Comparison of ENCODE assay signal across 25 cellular contexts in the genomic region with DNA sequence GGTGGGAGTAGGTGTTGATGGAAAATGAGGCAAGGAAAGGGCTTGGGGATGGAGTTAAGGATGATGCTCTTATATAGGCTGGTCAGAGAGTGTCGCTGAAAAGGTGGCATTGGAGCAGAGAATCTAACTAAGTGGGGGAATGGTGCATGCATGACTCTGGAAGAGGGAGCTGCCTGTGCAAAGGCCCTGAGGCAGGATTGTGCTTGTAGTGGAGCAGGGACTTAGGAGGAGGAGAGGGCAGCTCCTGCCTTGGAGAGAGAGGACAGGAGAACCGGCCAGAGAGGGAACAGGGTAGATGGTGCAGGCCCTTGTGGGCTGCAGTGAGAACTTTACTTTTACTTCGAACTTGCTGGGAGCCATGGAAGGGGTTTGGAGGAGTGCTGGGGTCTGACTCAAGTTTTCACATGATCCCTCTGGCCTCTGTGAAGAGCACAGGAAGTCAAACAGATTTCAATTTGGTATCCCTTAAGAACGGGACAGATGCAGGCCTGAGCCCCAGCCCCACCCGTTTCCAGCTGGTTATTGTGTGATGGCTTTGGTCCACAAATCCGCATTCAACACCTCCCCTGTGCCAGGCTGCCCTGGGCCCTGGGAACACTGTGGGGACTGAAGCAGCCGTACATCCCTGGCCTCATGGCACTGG. TPM values are rescaled to one million over a fixed set of nuclear protein-coding genes. Genes with fewer than 3 reads are reported as not detected.
A peak's percentile ranks its signal among the peaks of the same experiment; 100 is the strongest.
DNase-seq lines count a peak whose midpoint lies in the region; ATAC-seq and TF ChIP-seq lines count a peak whose summit lies in the region.
"Had no signal": no experiment of that assay in that cellular context is flagged by ENCODE, and none has a peak within 500 bp of the region (broad histone marks: within the 10 kb centered on the region; RNA-seq: fewer than 3 reads in every experiment).

No MANE protein-coding gene starts in this region.

- H3K36me3 ChIP-seq in GM23248 (ENCODE audit: low read depth) (no peaks in the 10 kb centered on the region), IMR-90 (ENCODE audit: control insufficient read depth, insufficient read depth, low read length) (peaks cover 14% of the 10 kb centered on the region), neural progenitor cell (no peaks in the 10 kb centered on the region)

- H3K56ac ChIP-seq in IMR-90 (ENCODE audit: extremely low read depth, insufficient read depth, low read length): no peak overlapping the region

- H4K8ac ChIP-seq in IMR-90 (ENCODE audit: low read depth in 2 of 2, low read length in 2 of 2): no peak overlapping the region

- TF ChIP-seq CTCF in IMR-90 (conservative IDR thresholded peaks at IDR 0.05; ENCODE audit: low read depth, low read length) (no peak), endothelial cell (IDR thresholded peaks at IDR 0.05; ENCODE audit: unreplicated experiment) (no peak), neural progenitor cell (IDR thresholded peaks at IDR 0.05) (no peak), GM10248 (IDR thresholded peaks at IDR 0.05; ENCODE audit: control extremely low read depth, extremely low read depth, low read depth, missing control alignments) (no peak)

- H3K4me2 ChIP-seq in GM23248 (ENCODE audit: unreplicated experiment) (no peak overlapping the region), IMR-90 (ENCODE audit: low read depth, low read length) (no peak overlapping the region), neural progenitor cell (no peak overlapping the region)
- H3K4me2 ChIP-seq: SK-N-SH had no signal

- H4K91ac ChIP-seq in IMR-90 (ENCODE audit: insufficient read depth, low read depth, low read length): no peak overlapping the region

- no peaks in the 10 kb centered on the region for H3K9me2 ChIP-seq in GM23248 (ENCODE audit: insufficient read depth)
- H3K9me2 ChIP-seq: SK-N-SH had no signal

- no peak overlapping the region for H2BK120ac ChIP-seq in IMR-90 (ENCODE audit: low read depth, low read length)

- no peak overlapping the region for H2BK15ac ChIP-seq in IMR-90 (ENCODE audit: low read depth, low read length)

- H3K18ac ChIP-seq in IMR-90 (ENCODE audit: low read depth, low read length): no peak overlapping the region

- CTCF ChIA-PET in IMR-90 (lab: Yijun Ruan, JAX): no interaction called here
- CTCF ChIA-PET in GM10248 (lab: Yijun Ruan, JAX): no interaction called here

- no TSS peak for BruUV-seq in IMR-90 (replicated peaks; lab: Mats Ljungman, UMichigan)

- H3K9me3 ChIP-seq in GM23248 (ENCODE audit: low read depth) (no peaks in the 10 kb centered on the region), IMR-90 (ENCODE audit: control insufficient read depth, insufficient read depth, low read length) (no peaks in the 10 kb centered on the region), neural progenitor cell (ENCODE audit: low read depth) (no peaks in the 10 kb centered on the region)
- H3K9me3 ChIP-seq: heart left ventricle, SK-N-SH, spleen had no signal

- H3K36me3 Mint-ChIP-seq in endothelial cell (ENCODE audit: low read depth, unreplicated experiment) (peaks cover 21% of the 10 kb centered on the region), neural progenitor cell (peaks cover 4% of the 10 kb centered on the region)

- peak overlapping the region; percentile 37 for H3K27ac Mint-ChIP-seq in endothelial cell (ENCODE audit: unreplicated experiment)
- H3K27ac Mint-ChIP-seq in neural progenitor cell: peak overlapping the region; percentile 89
- H3K27ac Mint-ChIP-seq: activated CD4-positive, alpha-beta memory T cell treated with anti-CD3 and anti-CD28 coated beads for 36 hours; T-helper 2 cell treated with Interferon-gamma antibody and Interleukin-4, amounts not matched to agents 5 μg/mL and 100 μg/mL, for 36 hours had no signal

- dilution Hi-C loops in IMR-90 (cut with HindIII; ENCODE audit: low sequenced_read_pairs, unreplicated experiment): no loop called here

- no peak for ATAC-seq in IMR-90 (ENCODE audit: low read depth)
- ATAC-seq: heart left ventricle, left cardiac atrium had no signal

- 0 out of 2 replicates have a peak, but pooled peaks cover 2% of the 10 kb centered on the region for H3K4me1 ChIP-seq in GM23248 (ENCODE audit: insufficient read depth)
- no peaks in the 10 kb centered on the region for H3K4me1 ChIP-seq in IMR-90 (ENCODE audit: control insufficient read depth, insufficient read depth, low read length)
- H3K4me1 ChIP-seq in neural progenitor cell: no peaks in the 10 kb centered on the region

- H2AK5ac ChIP-seq in IMR-90 (ENCODE audit: low read depth, low read length): no peak overlapping the region

- WGBS in GM23248 (ENCODE audit: low coverage in 1 of 2, low lambda C conversion rate in 2 of 2, missing lambda C conversion rate in 2 of 2), 2 experiments: 26 to 29% methylated on average over 7 of the region's 7 CpGs
- WGBS in IMR-90 (ENCODE audit: extremely low coverage in 2 of 2, insufficient read length in 1 of 2), 2 experiments: 100% methylated on average over 1 of the region's 7 CpGs; no CpG with 5 or more reads in 1 of the 2 experiments

- intact Hi-C loops in IMR-90 (cut with micrococcal nuclease): no loop called here

- H3K27me3 ChIP-seq in GM23248 (replicated peaks; ENCODE audit: insufficient read depth) (no peaks in the 10 kb centered on the region), IMR-90 (ENCODE audit: control insufficient read depth, insufficient read depth, low read length) (no peaks in the 10 kb centered on the region), neural progenitor cell (no peaks in the 10 kb centered on the region)
- H3K27me3 ChIP-seq: heart left ventricle, spleen had no signal

- H3K9ac ChIP-seq in GM23248 (0 out of 2 replicates have a peak overlapping the region, but pooled peaks have one; percentile 40), IMR-90 (ENCODE audit: low read depth, low read length) (no peak overlapping the region), neural progenitor cell (no peak overlapping the region)
- H3K9ac ChIP-seq: SK-N-SH had no signal

- peaks cover 22% of the 10 kb centered on the region for H3K9me1 ChIP-seq in IMR-90 (ENCODE audit: insufficient read depth, low read length)

- peak overlapping the region; percentile 7 for H2AK9ac ChIP-seq in IMR-90 (replicated peaks; ENCODE audit: low read depth, low read length, poor library complexity)

- no peak for DNase-seq in GM23248
- no peak for DNase-seq in IMR-90
- DNase-seq in endothelial cell (ENCODE audit: low spot score): no peak
- DNase-seq in neural progenitor cell (ENCODE audit: low spot score): no peak
- DNase-seq in activated T-cell treated with anti-CD3 and anti-CD28 coated beads for 4 hours: no peak
- DNase-seq in erythroblast (lab: John Stamatoyannopoulos, UW): no peak
- no peak for DNase-seq in GM10248 (ENCODE audit: extremely low spot score)
- DNase-seq in NCI-H2029 (lab: John Stamatoyannopoulos, UW): no peak
- DNase-seq: activated CD4-positive, alpha-beta memory T cell treated with anti-CD3 and anti-CD28 coated beads for 36 hours; activated T-cell treated with anti-CD3 and anti-CD28 coated beads, Interleukin-2, amount 50 U/mL, for 1 hour; heart left ventricle; left cardiac atrium; mammary epithelial cell; NCI-H1105 treated with DMSO at 0.1 percent for 48 hours; NCI-H2081; NCI-H345; NCI-H748 treated with DMSO at 0.1 percent for 48 hours; retina; SK-N-SH; spleen; stimulated activated CD4-positive, alpha-beta T cell treated with anti-CD3 and anti-CD28 coated beads, Interleukin-4, amount 100 ng/mL, for 1 hour; stimulated activated naive CD4-positive, alpha-beta T cell had no signal

- H3K27me3 Mint-ChIP-seq in endothelial cell (ENCODE audit: unreplicated experiment): peaks cover 6% of the 10 kb centered on the region
- peaks cover 5% of the 10 kb centered on the region for H3K27me3 Mint-ChIP-seq in neural progenitor cell (ENCODE audit: insufficient read depth, low read depth)
- H3K27me3 Mint-ChIP-seq: activated CD4-positive, alpha-beta memory T cell treated with anti-CD3 and anti-CD28 coated beads for 36 hours had no signal

- TF ChIP-seq POLR2A in IMR-90 (IDR thresholded peaks at IDR 0.05; ENCODE audit: low read depth, low read length): no peak
- no peak for TF ChIP-seq POLR2A in erythroblast (IDR thresholded peaks at IDR 0.05; ENCODE audit: low read length)

- no peak for TF ChIP-seq RAD21 in IMR-90 (IDR thresholded peaks at IDR 0.05; ENCODE audit: low read length)

- peaks cover 100% of the 10 kb centered on the region for H3K79me2 ChIP-seq in GM23248 (ENCODE audit: insufficient read depth)
- H3K79me2 ChIP-seq in neural progenitor cell (ENCODE audit: low read depth): peaks cover 70% of the 10 kb centered on the region

- H2AFZ ChIP-seq in GM23248 (no peak overlapping the region), IMR-90 (replicated peaks; ENCODE audit: low read length, poor library complexity) (no peak overlapping the region), neural progenitor cell (replicated peaks) (no peak overlapping the region)

- H3F3A ChIP-seq in GM23248 (ENCODE audit: insufficient read depth) (no peaks in the 10 kb centered on the region), neural progenitor cell (ENCODE audit: low read depth) (no peaks in the 10 kb centered on the region)

- POLR2A ChIA-PET in IMR-90 (lab: Charles Lee; ENCODE audit: unreplicated experiment): no interaction called here
- POLR2A ChIA-PET in GM10248 (lab: Yijun Ruan, JAX): no interaction called here

- H3K27ac ChIP-seq in GM23248 (0 out of 2 replicates have a peak overlapping the region, but pooled peaks have one; percentile 6), IMR-90 (ENCODE audit: insufficient read depth, low read length) (no peak overlapping the region), neural progenitor cell (no peak overlapping the region)
- H3K27ac ChIP-seq: heart left ventricle had no signal

- H2BK20ac ChIP-seq in IMR-90 (ENCODE audit: low read depth, low read length): no peak overlapping the region

- peaks cover 9% of the 10 kb centered on the region for H3K4me1 Mint-ChIP-seq in endothelial cell (ENCODE audit: unreplicated experiment)
- peaks cover 10% of the 10 kb centered on the region for H3K4me1 Mint-ChIP-seq in neural progenitor cell

- H4K20me1 ChIP-seq in GM23248 (ENCODE audit: insufficient read depth) (no peaks in the 10 kb centered on the region; the same call in 1 of the 2 replicates), IMR-90 (ENCODE audit: insufficient read depth, low read length) (peaks cover 63% of the 10 kb centered on the region), neural progenitor cell (ENCODE audit: low read depth) (peaks cover 5% of the 10 kb centered on the region)

- in situ Hi-C loops in GM23248 (cut with MboI): no loop called here
- in situ Hi-C loops in IMR-90 (cut with MboI; ENCODE audit: low sequenced_read_pairs): no loop called here

- H3K4me3 ChIP-seq in GM23248 (no peak overlapping the region), IMR-90 (ENCODE audit: insufficient read depth, low read depth, low read length) (no peak overlapping the region), neural progenitor cell (no peak overlapping the region)
- H3K4me3 ChIP-seq: heart left ventricle, spleen had no signal

- H3K4me3 Mint-ChIP-seq in endothelial cell (ENCODE audit: unreplicated experiment) (peak overlapping the region; percentile 78), neural progenitor cell (peak overlapping the region; percentile 6)
- H3K4me3 Mint-ChIP-seq: activated CD4-positive, alpha-beta memory T cell treated with anti-CD3 and anti-CD28 coated beads for 36 hours; T-helper 2 cell treated with Interferon-gamma antibody and Interleukin-4, amounts not matched to agents 5 μg/mL and 100 μg/mL, for 36 hours had no signal

- H3K9me3 Mint-ChIP-seq in endothelial cell (ENCODE audit: unreplicated experiment): no peaks in the 10 kb centered on the region
- H3K9me3 Mint-ChIP-seq in neural progenitor cell: no peaks in the 10 kb centered on the region
- H3K9me3 Mint-ChIP-seq: activated CD4-positive, alpha-beta memory T cell treated with anti-CD3 and anti-CD28 coated beads for 36 hours; T-helper 2 cell treated with Interferon-gamma antibody and Interleukin-4, amounts not matched to agents 5 μg/mL and 100 μg/mL, for 36 hours had no signal

- H3K4ac ChIP-seq in IMR-90 (ENCODE audit: low read depth, low read length): no peak overlapping the region

- H2BK5ac ChIP-seq in IMR-90 (ENCODE audit: low read depth, low read length, poor library complexity, severe bottlenecking): no peak overlapping the region

- H3K79me1 ChIP-seq in IMR-90 (ENCODE audit: low read depth in 1 of 2, low read length in 2 of 2): peaks cover 27 to 82% of the 10 kb centered on the region in 2 experiments

- no peak overlapping the region for H3K23ac ChIP-seq in IMR-90 (ENCODE audit: low read depth, low read length)

- H3K14ac ChIP-seq in IMR-90 (replicated peaks; ENCODE audit: low read depth, low read length): no peak overlapping the region

- no peak overlapping the region for H4K5ac ChIP-seq in IMR-90 (ENCODE audit: low read depth, low read length)

RNA-seq across cellular contexts. Expression of gene AP2A1, which starts 7.0 kb away (rescaled TPM):
- total RNA-seq in GM23248 (2014; rRNA removed; shearing (Covaris generic)): 118 and 124 TPM in 2 replicates
- polyA plus RNA-seq in GM23248 (2016; fragmentation: Nextera tagmentation; extraction: Ambion mirVana) (64.2 and 64.9 TPM in 2 replicates), IMR-90 (2012; rRNA removed) (122 and 136 TPM in 2 replicates)
- total RNA-seq in IMR-90 (2012; rRNA removed) (40.7 and 41.4 TPM in 2 replicates), endothelial cell (ENCODE audit: unreplicated experiment) (191 TPM), neural progenitor cell (ENCODE audit: low replicate concordance) (61.6 and 137 TPM in 2 replicates)
- 130 and 154 TPM in 2 replicates for polyA plus RNA-seq in IMR-90 (2012; cell fraction: cytosol; rRNA removed)
- 115 and 277 TPM in 2 replicates for polyA plus RNA-seq in IMR-90 (2012; cell fraction: nucleus; rRNA removed; ENCODE audit: low replicate concordance)

RNA-seq across cellular contexts. Expression of gene TSKS, which starts 10.7 kb away (rescaled TPM):
- total RNA-seq in GM23248 (2014; rRNA removed; shearing (Covaris generic)): 0.38 and 2.1 TPM in 2 replicates
- polyA plus RNA-seq in GM23248 (2016; fragmentation: Nextera tagmentation; extraction: Ambion mirVana): 0.31 and 0.93 TPM in 2 replicates
- not detected in 2 replicates for total RNA-seq in IMR-90 (2012; rRNA removed)
- polyA plus RNA-seq in IMR-90 (2012; rRNA removed): 0.10 TPM in 1 of 2 replicates, not detected in the other
- polyA plus RNA-seq in IMR-90 (2012; cell fraction: cytosol; rRNA removed): 0.04 TPM in 1 of 2 replicates, not detected in the other
- polyA plus RNA-seq in IMR-90 (2012; cell fraction: nucleus; rRNA removed; ENCODE audit: low replicate concordance): 0.07 and 0.18 TPM in 2 replicates
- total RNA-seq in endothelial cell (ENCODE audit: unreplicated experiment): not detected
- total RNA-seq in neural progenitor cell (ENCODE audit: low replicate concordance): 0.37 TPM in 1 of 2 replicates, not detected in the other
- total RNA-seq: M059J, mammary epithelial cell had no signal
- polyA plus RNA-seq: AG04450, mammary epithelial cell, SK-N-SH had no signal

RNA-seq across cellular contexts. Expression of gene FUZ, which starts 39.3 kb away (rescaled TPM):
- total RNA-seq in GM23248 (2014; rRNA removed; shearing (Covaris generic)): 17.7 and 21.1 TPM in 2 replicates
- 11.7 and 15.1 TPM in 2 replicates for polyA plus RNA-seq in GM23248 (2016; fragmentation: Nextera tagmentation; extraction: Ambion mirVana)
- 10.6 and 14.3 TPM in 2 replicates for total RNA-seq in IMR-90 (2012; rRNA removed)
- 10.4 and 12.1 TPM in 2 replicates for polyA plus RNA-seq in IMR-90 (2012; rRNA removed)
- polyA plus RNA-seq in IMR-90 (2012; cell fraction: cytosol; rRNA removed): 10.7 and 16.6 TPM in 2 replicates
- polyA plus RNA-seq in IMR-90 (2012; cell fraction: nucleus; rRNA removed; ENCODE audit: low replicate concordance): 10.5 and 24.4 TPM in 2 replicates
- total RNA-seq in endothelial cell (ENCODE audit: unreplicated experiment): 15.6 TPM
- total RNA-seq in neural progenitor cell (ENCODE audit: low replicate concordance): 24.6 and 37.8 TPM in 2 replicates

RNA-seq across cellular contexts. Expression of gene MED25, which starts 44.3 kb away (rescaled TPM):
- 21.8 and 24.2 TPM in 2 replicates for total RNA-seq in GM23248 (2014; rRNA removed; shearing (Covaris generic))
- polyA plus RNA-seq in GM23248 (2016; fragmentation: Nextera tagmentation; extraction: Ambion mirVana): 17.4 and 21.9 TPM in 2 replicates
- 4.7 and 5.3 TPM in 2 replicates for total RNA-seq in IMR-90 (2012; rRNA removed)
- polyA plus RNA-seq in IMR-90 (2012; rRNA removed): 37.0 and 38.5 TPM in 2 replicates
- 20.7 and 33.0 TPM in 2 replicates for polyA plus RNA-seq in IMR-90 (2012; cell fraction: cytosol; rRNA removed)
- polyA plus RNA-seq in IMR-90 (2012; cell fraction: nucleus; rRNA removed; ENCODE audit: low replicate concordance): 77.0 and 95.3 TPM in 2 replicates
- total RNA-seq in endothelial cell (ENCODE audit: unreplicated experiment): 117 TPM
- total RNA-seq in neural progenitor cell (ENCODE audit: low replicate concordance): 44.9 and 54.1 TPM in 2 replicates
